31 cellular contexts compared by ENCODE assay signal in genomic region chr7:43244782-43245181, GRCh38.
"Had no signal": no experiment of that assay in that cellular context is flagged by ENCODE, and none has a peak within 500 bp of the region (broad histone marks: within the 10 kb centered on the region; RNA-seq: fewer than 3 reads in every experiment).

No MANE protein-coding gene starts in this region.

- H3K9ac ChIP-seq: neural progenitor cell had no signal

- H3K4me3 ChIP-seq: colonic mucosa, gastroesophageal sphincter, heart left ventricle, left lung, lower lobe of right lung, neural progenitor cell, right lobe of liver, skin epidermis, thyroid gland, upper lobe of left lung, vagina had no signal

- DNase-seq: activated CD4-positive, alpha-beta T cell treated with anti-CD3 and anti-CD28 coated beads for 1 hour; activated CD4-positive, alpha-beta T cell treated with anti-CD3 and anti-CD28 coated beads, Interleukin-2, amount 50 U/mL, for 1 hour; activated CD8-positive, alpha-beta memory T cell treated with anti-CD3 and anti-CD28 coated beads, Interleukin-2, amount 10 ng/mL, durations not matched to agents 7 days and 5 days; activated CD8-positive, alpha-beta T cell treated with anti-CD3 and anti-CD28 coated beads, Interleukin-2, amount 10 ng/mL, durations not matched to agents 7 days and 5 days; activated naive CD4-positive, alpha-beta T cell; activated T-cell treated with anti-CD3 and anti-CD28 coated beads, Interleukin-2, amount 50 U/mL, for 72 hours; anterior cingulate cortex; colonic mucosa; effector memory CD8-positive, alpha-beta T cell; erythroblast; heart left ventricle; left lung; lower lobe of right lung; mesendoderm; natural killer cell; right lobe of liver; stimulated activated CD4-positive, alpha-beta T cell treated with anti-CD3 and anti-CD28 coated beads, Interleukin-1b, Interleukin-23, amount 100 ng/mL, for 48 hours; stimulated activated CD4-positive, alpha-beta T cell treated with anti-CD3 and anti-CD28 coated beads, Interleukin-4, amount 100 ng/mL, for 4 hours; stimulated activated CD8-positive, alpha-beta memory T cell treated with anti-CD3 and anti-CD28 coated beads, Interleukin-4, amount 100 ng/mL, for 48 hours; stimulated activated naive CD8-positive, alpha-beta T cell treated with anti-CD3 and anti-CD28 coated beads, Interleukin-15, amount 100 ng/mL, for 72 hours; T-helper 17 cell; T1000; upper lobe of left lung had no signal

- H3K36me3 ChIP-seq: colonic mucosa, gastroesophageal sphincter, heart left ventricle, left lung, lower lobe of right lung, neural progenitor cell, right lobe of liver, thyroid gland, upper lobe of left lung, vagina had no signal

- H3K9me3 Mint-ChIP-seq: activated T-cell treated with anti-CD3 and anti-CD28 coated beads, Interleukin-2, amount 50 U/mL, for 72 hours; effector memory CD8-positive, alpha-beta T cell; natural killer cell; neural progenitor cell; stimulated activated memory B cell treated with anti-CD40 and anti-IgM and Interleukin-4, amounts not matched to agents 10 μg/mL and 1 μg/mL and 100 μg/mL, for 72 hours; stimulated activated naive CD8-positive, alpha-beta T cell treated with anti-CD3 and anti-CD28 coated beads, Interleukin-15, amount 100 ng/mL, for 72 hours; WTC11 had no signal

- H3K27ac Mint-ChIP-seq: activated CD8-positive, alpha-beta memory T cell treated with anti-CD3 and anti-CD28 coated beads, Interleukin-2, amount 10 ng/mL, durations not matched to agents 7 days and 5 days; activated CD8-positive, alpha-beta T cell treated with anti-CD3 and anti-CD28 coated beads, Interleukin-2, amount 10 ng/mL, durations not matched to agents 7 days and 5 days; activated naive CD8-positive, alpha-beta T cell; activated T-cell treated with anti-CD3 and anti-CD28 coated beads, Interleukin-2, amount 50 U/mL, for 72 hours; effector memory CD8-positive, alpha-beta T cell; natural killer cell; neural progenitor cell; stimulated activated memory B cell treated with anti-CD40 and anti-IgM and Interleukin-4, amounts not matched to agents 10 μg/mL and 1 μg/mL and 100 μg/mL, for 72 hours; stimulated activated naive CD8-positive, alpha-beta T cell treated with anti-CD3 and anti-CD28 coated beads, Interleukin-15, amount 100 ng/mL, for 72 hours; T-helper 17 cell; WTC11 had no signal

- H3K9me3 ChIP-seq: colonic mucosa, gastroesophageal sphincter, heart left ventricle, left lung, lower lobe of right lung, right lobe of liver, thyroid gland, upper lobe of left lung, vagina had no signal

- H3K4me1 Mint-ChIP-seq: activated CD8-positive, alpha-beta memory T cell treated with anti-CD3 and anti-CD28 coated beads, Interleukin-2, amount 10 ng/mL, durations not matched to agents 7 days and 5 days; natural killer cell; stimulated activated memory B cell treated with anti-CD40 and anti-IgM and Interleukin-4, amounts not matched to agents 10 μg/mL and 1 μg/mL and 100 μg/mL, for 72 hours; stimulated activated naive CD8-positive, alpha-beta T cell treated with anti-CD3 and anti-CD28 coated beads, Interleukin-15, amount 100 ng/mL, for 72 hours had no signal

- H3K4me1 ChIP-seq: colonic mucosa, heart left ventricle, left lung, lower lobe of right lung, neural progenitor cell, right lobe of liver, vagina had no signal

- H3K36me3 Mint-ChIP-seq: activated CD8-positive, alpha-beta memory T cell treated with anti-CD3 and anti-CD28 coated beads, Interleukin-2, amount 10 ng/mL, durations not matched to agents 7 days and 5 days; activated naive CD8-positive, alpha-beta T cell; natural killer cell; neural progenitor cell; stimulated activated memory B cell treated with anti-CD40 and anti-IgM and Interleukin-4, amounts not matched to agents 10 μg/mL and 1 μg/mL and 100 μg/mL, for 72 hours; WTC11 had no signal

- H3K27ac ChIP-seq: colonic mucosa, gastroesophageal sphincter, heart left ventricle, left lung, lower lobe of right lung, neural progenitor cell, right lobe of liver, skin epidermis, thyroid gland, upper lobe of left lung, vagina had no signal

- H3K4me3 Mint-ChIP-seq: activated CD8-positive, alpha-beta memory T cell treated with anti-CD3 and anti-CD28 coated beads, Interleukin-2, amount 10 ng/mL, durations not matched to agents 7 days and 5 days; activated CD8-positive, alpha-beta T cell treated with anti-CD3 and anti-CD28 coated beads, Interleukin-2, amount 10 ng/mL, durations not matched to agents 7 days and 5 days; activated naive CD8-positive, alpha-beta T cell; activated T-cell treated with anti-CD3 and anti-CD28 coated beads, Interleukin-2, amount 50 U/mL, for 72 hours; effector memory CD8-positive, alpha-beta T cell; natural killer cell; neural progenitor cell; stimulated activated memory B cell treated with anti-CD40 and anti-IgM and Interleukin-4, amounts not matched to agents 10 μg/mL and 1 μg/mL and 100 μg/mL, for 72 hours; stimulated activated naive CD8-positive, alpha-beta T cell treated with anti-CD3 and anti-CD28 coated beads, Interleukin-15, amount 100 ng/mL, for 72 hours; T-helper 17 cell; WTC11 had no signal

- H3K27me3 ChIP-seq: colonic mucosa, gastroesophageal sphincter, neural progenitor cell, right lobe of liver, thyroid gland, upper lobe of left lung, vagina had no signal

- H3K4me2 ChIP-seq: neural progenitor cell had no signal
